ENCODE assay signal across 1 cellular context in the genomic region with DNA sequence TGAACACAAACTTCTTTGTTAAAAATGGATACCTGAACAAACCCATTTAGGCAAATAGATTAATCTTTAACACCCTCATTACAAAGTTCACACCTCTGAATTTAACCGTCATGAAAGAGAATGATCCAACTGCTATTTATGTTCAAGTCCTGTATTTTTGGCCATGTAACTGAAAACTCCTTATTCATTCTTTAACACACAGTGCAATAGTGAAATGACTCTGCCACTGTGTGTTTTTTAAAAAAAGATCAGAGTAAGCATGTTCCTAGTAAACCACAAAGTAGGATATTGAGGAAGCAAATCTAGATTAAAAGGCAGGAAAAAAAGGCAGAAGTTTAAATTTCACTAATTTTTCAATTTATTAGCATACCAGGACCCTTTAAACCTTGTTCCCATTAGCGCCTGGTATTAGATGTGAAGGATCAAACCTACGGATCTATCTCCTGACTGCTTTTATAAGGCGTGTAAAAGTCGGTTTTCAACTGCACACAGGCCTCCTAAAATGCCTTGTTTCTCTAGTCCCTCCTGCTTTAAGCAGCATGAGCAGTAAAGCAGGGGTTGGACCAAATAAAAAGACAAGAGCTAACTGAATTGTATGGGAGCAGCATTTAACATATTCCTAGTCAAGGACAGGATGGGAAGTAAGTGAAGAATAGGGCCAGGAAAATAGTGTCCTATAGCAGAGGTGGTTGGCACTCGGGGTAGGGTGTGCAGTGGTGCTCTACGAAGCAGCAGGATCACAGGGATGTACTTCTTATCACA.
TF ChIP-seq lines count a peak whose summit lies in the region.

No MANE protein-coding gene starts in this region.

TF ChIP-seq in HepG2, 621 proteins besides CTCF, POLR2A, EP300 and RAD21:
- TF ChIP-seq ISX (CRISPR knock-in tag; conservative IDR thresholded peaks at IDR 0.05) (no peak), MED13 (CRISPR knock-in tag; IDR thresholded peaks at IDR 0.05) (no peak), HMG20A (CRISPR knock-in tag; IDR thresholded peaks at IDR 0.05; ENCODE audit: borderline replicate concordance) (no peak), JUNB (CRISPR knock-in tag; IDR thresholded peaks at IDR 0.05; ENCODE audit: borderline replicate concordance) (no peak), ZBTB20 (CRISPR knock-in tag; IDR thresholded peaks at IDR 0.05; ENCODE audit: borderline replicate concordance, low read depth) (no peak), PBX2 (CRISPR knock-in tag; IDR thresholded peaks at IDR 0.05) (no peak), PPARG (CRISPR knock-in tag; conservative IDR thresholded peaks at IDR 0.05) (no peak), KDM5B (CRISPR knock-in tag; IDR thresholded peaks at IDR 0.05; ENCODE audit: borderline replicate concordance) (no peak), ZNF775 (CRISPR knock-in tag; IDR thresholded peaks at IDR 0.05; ENCODE audit: borderline replicate concordance) (no peak), CSRNP2 (CRISPR knock-in tag; conservative IDR thresholded peaks at IDR 0.05; ENCODE audit: low read depth) (no peak), RNF219 (CRISPR knock-in tag; IDR thresholded peaks at IDR 0.05) (no peak), KLF12 (CRISPR knock-in tag; IDR thresholded peaks at IDR 0.05; ENCODE audit: borderline replicate concordance) (no peak), ZNF407 (CRISPR knock-in tag; IDR thresholded peaks at IDR 0.05; ENCODE audit: not compliant biosample characterization) (no peak), MEIS1 (CRISPR knock-in tag; IDR thresholded peaks at IDR 0.05; ENCODE audit: borderline replicate concordance) (no peak), SKI (IDR thresholded peaks at IDR 0.05; ENCODE audit: partially characterized antibody) (no peak)
